ENCODE assay signal across 9 cellular contexts in genomic region chr3:152376351-152377183, GRCh38.
DNase-seq lines count a peak whose midpoint lies in the region; ATAC-seq and TF ChIP-seq lines count a peak whose summit lies in the region.
"Had no signal": no experiment of that assay in that cellular context is flagged by ENCODE, and none has a peak within 500 bp of the region (broad histone marks: within the 10 kb centered on the region; RNA-seq: fewer than 3 reads in every experiment).

No MANE protein-coding gene starts in this region.

- no peaks in the 10 kb centered on the region for H3K9me2 ChIP-seq in SU-DHL-6 (replicated peaks; ENCODE audit: insufficient read depth, low read length)
- no peaks in the 10 kb centered on the region for H3K9me2 ChIP-seq in hepatocyte (replicated peaks; ENCODE audit: insufficient read depth)

- H3K36me3 ChIP-seq in SU-DHL-6 (ENCODE audit: low read length) (peaks cover 4% of the 10 kb centered on the region; the same call in 1 of the 2 replicates), right atrium auricular region (no peaks in the 10 kb centered on the region), hepatocyte (replicated peaks; ENCODE audit: insufficient read depth, low read depth) (no peaks in the 10 kb centered on the region)

- POLR2A ChIA-PET in AG04449 (lab: Yijun Ruan, JAX) = interaction anchor here (0.5 kb wide), 1 partner anchor 74 kb away, joined by 4 read pairs; no protein-coding TSS in a partner anchor

- H3F3A ChIP-seq in SU-DHL-6 (ENCODE audit: insufficient read depth) = peaks cover 55% of the 10 kb centered on the region

- H3K4me1 ChIP-seq in right atrium auricular region (peaks cover 0 to 71% of the 10 kb centered on the region in 2 donors), hepatocyte (ENCODE audit: insufficient read depth) (no peaks in the 10 kb centered on the region)

- CTCF ChIA-PET in AG04449 (lab: Yijun Ruan, JAX) = no interaction called here

- H3K9ac ChIP-seq in SU-DHL-6 (ENCODE audit: low read length) = peak overlapping the region; percentile 45

- H2AFZ ChIP-seq in SU-DHL-6 (ENCODE audit: low read depth, low read length, severe bottlenecking) (no peak overlapping the region), hepatocyte (no peak overlapping the region)

- H3K27ac ChIP-seq in SU-DHL-6 (ENCODE audit: low read depth, low read length) = peak overlapping the region; percentile 97
- H3K27ac ChIP-seq in right atrium auricular region = peak overlapping the region; percentile 31 to 49
- no peak overlapping the region for H3K27ac ChIP-seq in hepatocyte

- H3K79me2 ChIP-seq in SU-DHL-6 (ENCODE audit: insufficient read depth, low read length) (peaks cover 99% of the 10 kb centered on the region), hepatocyte (peaks cover 94% of the 10 kb centered on the region)

- H3K27me3 ChIP-seq in SU-DHL-6 (ENCODE audit: low read length) (no peaks in the 10 kb centered on the region), right atrium auricular region (no peaks in the 10 kb centered on the region), hepatocyte (no peaks in the 10 kb centered on the region)
- H3K27me3 ChIP-seq: body of pancreas had no signal

- DNase-seq in AG04449 (ENCODE audit: low read depth, low spot score) (peak; percentile 63), right atrium auricular region (ENCODE audit: low spot score) (no peak), hepatocyte (ENCODE audit: low spot score) (no peak), NCI-H2227 treated with DMSO at 0.1 percent for 48 hours (lab: John Stamatoyannopoulos, UW) (no peak)
- DNase-seq in central memory CD4-positive, alpha-beta T cell = no peak

- H3K4me3 ChIP-seq in AG04449 (ENCODE audit: low read depth, low read length) = no peak overlapping the region; the same call in 1 of the 2 replicates
- H3K4me3 ChIP-seq in SU-DHL-6 (ENCODE audit: insufficient read depth, low read length, poor library complexity, severe bottlenecking) = peak overlapping the region; percentile 47
- H3K4me3 ChIP-seq in right atrium auricular region = no peak overlapping the region
- no peak overlapping the region for H3K4me3 ChIP-seq in hepatocyte
- H3K4me3 ChIP-seq: body of pancreas had no signal

- 91% methylated on average over 9 of the region's 9 CpGs for WGBS in hepatocyte (ENCODE audit: low lambda C conversion rate, missing lambda C conversion rate)

- no peak for TF ChIP-seq CTCF in AG04449 (IDR thresholded peaks at IDR 0.05; ENCODE audit: insufficient read depth, low read length, missing control alignments)
- no peak for TF ChIP-seq CTCF in SU-DHL-6 (IDR thresholded peaks at IDR 0.05; ENCODE audit: insufficient read depth, low read length, poor library complexity, severe bottlenecking)
- TF ChIP-seq CTCF in right atrium auricular region (IDR thresholded peaks at IDR 0.05) = no peak
- TF ChIP-seq CTCF in hepatocyte (IDR thresholded peaks at IDR 0.05; ENCODE audit: poor library complexity) = no peak

- peak overlapping the region; percentile 95 for H3K4me2 ChIP-seq in SU-DHL-6 (ENCODE audit: low read depth, low read length, poor library complexity, severe bottlenecking)
- H3K4me2 ChIP-seq in hepatocyte = no peak overlapping the region

- H3K9me3 ChIP-seq in SU-DHL-6 (ENCODE audit: insufficient read depth, low read length) (no peaks in the 10 kb centered on the region), right atrium auricular region (no peaks in the 10 kb centered on the region), hepatocyte (ENCODE audit: low read depth) (no peaks in the 10 kb centered on the region)
- H3K9me3 ChIP-seq: body of pancreas had no signal

- ATAC-seq in GM19025 (IDR thresholded peaks at IDR 0.05; ENCODE audit: low read depth, unreplicated experiment) (peak; percentile 43), HG03066 (IDR thresholded peaks at IDR 0.05; ENCODE audit: low read depth, unreplicated experiment) (peak; percentile 79)
- ATAC-seq: body of pancreas had no signal

- H4K20me1 ChIP-seq in SU-DHL-6 (ENCODE audit: low read depth, low read length) = no peaks in the 10 kb centered on the region
- peaks cover 23% of the 10 kb centered on the region for H4K20me1 ChIP-seq in hepatocyte (ENCODE audit: insufficient read depth, poor library complexity, severe bottlenecking)
